Comparison of ENCODE assay signal across 30 cellular contexts in genomic region chr16:74949309-74949708, GRCh38.
"Had no signal": no experiment of that assay in that cellular context is flagged by ENCODE, and none has a peak within 500 bp of the region (broad histone marks: within the 10 kb centered on the region; RNA-seq: fewer than 3 reads in every experiment).

No MANE protein-coding gene starts in this region.

- H3K4me3 ChIP-seq: lower lobe of right lung, neural progenitor cell, right atrium auricular region, skin epidermis, stomach, testis, thyroid gland, transverse colon, upper lobe of left lung, vagina had no signal

- H3K9ac ChIP-seq: neural progenitor cell, parathyroid adenoma had no signal

- H3K27ac ChIP-seq: lower lobe of right lung, neural progenitor cell, neutrophil, parathyroid adenoma, right atrium auricular region, skin epidermis, stomach, testis, thyroid gland, transverse colon, upper lobe of left lung, vagina had no signal

- H3K4me1 Mint-ChIP-seq: nephron had no signal

- H3K27ac Mint-ChIP-seq: nephron; neural progenitor cell; stimulated activated naive B cell treated with anti-CD40 and anti-IgM and Interleukin-4, amounts not matched to agents 10 μg/mL and 1 μg/mL and 100 μg/mL, for 72 hours had no signal

- H3K9me3 Mint-ChIP-seq: naive thymus-derived CD8-positive, alpha-beta T cell; nephron; stimulated activated naive B cell treated with anti-CD40 and anti-IgM and Interleukin-4, amounts not matched to agents 10 μg/mL and 1 μg/mL and 100 μg/mL, for 72 hours had no signal

- FAIRE-seq: keratinocyte had no signal

- H3K4me3 Mint-ChIP-seq: naive thymus-derived CD8-positive, alpha-beta T cell; nephron; neural progenitor cell; stimulated activated naive B cell treated with anti-CD40 and anti-IgM and Interleukin-4, amounts not matched to agents 10 μg/mL and 1 μg/mL and 100 μg/mL, for 72 hours had no signal

- H3K9me3 ChIP-seq: lower lobe of right lung, neutrophil, right atrium auricular region, stomach, testis, thyroid gland, transverse colon, upper lobe of left lung, vagina had no signal

- H2AFZ ChIP-seq: neural progenitor cell, parathyroid adenoma had no signal

- H3K4me1 ChIP-seq: lower lobe of right lung, neural progenitor cell, parathyroid adenoma, right atrium auricular region, stomach, testis, transverse colon, upper lobe of left lung, vagina had no signal

- H3K27me3 ChIP-seq: neural progenitor cell, neutrophil, right atrium auricular region, stomach, testis, thyroid gland, transverse colon, upper lobe of left lung, vagina had no signal

- ATAC-seq: left cardiac atrium; left lobe of liver; left ventricle myocardium superior; lower lobe of right lung; naive thymus-derived CD8-positive, alpha-beta T cell; sciatic nerve; stimulated activated naive B cell treated with anti-CD40 and anti-IgM and Interleukin-4, amounts not matched to agents 10 μg/mL and 1 μg/mL and 100 μg/mL, for 72 hours; stimulated activated naive CD8-positive, alpha-beta T cell treated with anti-CD3 and anti-CD28 coated beads, Interleukin-15, Interleukin-2, amounts not matched to agents 100 U/mL and 50 U/mL, for 24 hours had no signal

- H3K27me3 Mint-ChIP-seq: naive thymus-derived CD8-positive, alpha-beta T cell; stimulated activated naive B cell treated with anti-CD40 and anti-IgM and Interleukin-4, amounts not matched to agents 10 μg/mL and 1 μg/mL and 100 μg/mL, for 72 hours had no signal

- H3K36me3 ChIP-seq: neural progenitor cell had no signal

- DNase-seq: hippocampal formation; kidney glomerular epithelial cell; left cardiac atrium; left ventricle myocardium superior; lower lobe of right lung; mammary epithelial cell; mesenchymal stem cell; naive thymus-derived CD8-positive, alpha-beta T cell; occipital lobe; stimulated activated CD4-positive, alpha-beta T cell treated with anti-CD3 and anti-CD28 coated beads, Interleukin-12 subunit alpha, Interleukin-12 subunit beta, amount 100 ng/mL, for 4 hours; stimulated activated CD4-positive, alpha-beta T cell treated with anti-CD3 and anti-CD28 coated beads, Interleukin-15, amount 100 ng/mL, for 24 hours; stimulated activated CD4-positive, alpha-beta T cell treated with anti-CD3 and anti-CD28 coated beads, Interleukin-2, amount 100 ng/mL, for 24 hours; stimulated activated CD4-positive, alpha-beta T cell treated with anti-CD3 and anti-CD28 coated beads, Interleukin-4, amount 100 ng/mL, for 1 hour; stimulated activated naive B cell treated with anti-CD40 and anti-IgM and Interleukin-4, amounts not matched to agents 10 μg/mL and 1 μg/mL and 100 μg/mL, for 72 hours; stimulated activated naive CD8-positive, alpha-beta T cell treated with anti-CD3 and anti-CD28 coated beads, Interleukin-15, Interleukin-2, amounts not matched to agents 100 U/mL and 50 U/mL, for 24 hours; stomach; testis; thyroid gland; transverse colon; upper lobe of left lung had no signal

- H3K4me2 ChIP-seq: neural progenitor cell had no signal
